Comparison of ENCODE assay signal across 22 cellular contexts in the genomic region with DNA sequence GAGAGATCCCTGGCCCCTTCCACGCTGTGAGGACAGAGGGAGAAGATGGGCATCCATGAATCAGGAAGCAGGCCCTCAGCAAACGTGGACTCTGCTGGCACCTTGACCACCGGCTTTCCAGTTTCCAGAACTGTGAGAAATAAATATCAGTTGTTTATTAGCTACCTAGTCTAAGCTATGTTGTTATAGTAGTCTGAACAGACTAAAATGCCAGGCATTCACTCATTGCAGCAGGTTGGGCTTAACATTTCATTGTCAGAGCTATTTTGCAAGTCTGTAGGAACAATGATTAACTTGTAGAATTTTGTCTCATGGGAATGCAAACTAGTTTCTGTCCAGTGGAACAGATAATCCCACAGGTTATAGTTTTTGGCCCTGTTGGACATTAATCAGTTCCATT. TPM values are rescaled to one million over a fixed set of nuclear protein-coding genes. Genes with fewer than 3 reads are reported as not detected.
DNase-seq lines count a peak whose midpoint lies in the region; ATAC-seq and TF ChIP-seq lines count a peak whose summit lies in the region.
"Had no signal": no experiment of that assay in that cellular context is flagged by ENCODE, and none has a peak within 500 bp of the region (broad histone marks: within the 10 kb centered on the region; RNA-seq: fewer than 3 reads in every experiment).

No MANE protein-coding gene starts in this region.

- no TSS peak for BruUV-seq in Calu3 (replicated peaks; lab: Mats Ljungman, UMichigan)

- CTCF ChIA-PET in Calu3 (lab: Charles Lee), result interaction anchor here (0.7 to 1.4 kb wide), 5 partner anchors 14 to 56 kb away, joined by 3 to 4 read pairs (median 4); no protein-coding TSS in a partner anchor

- H3K27ac ChIP-seq in RWPE2 (ENCODE audit: poor library complexity, severe bottlenecking) (no peak overlapping the region), mesenchymal stem cell (ENCODE audit: low read length, poor library complexity, severe bottlenecking) (peak overlapping the region; percentile 59)
- H3K27ac ChIP-seq: foreskin keratinocyte, hepatocyte had no signal

- no peak for TF ChIP-seq CTCF in Calu3 (IDR thresholded peaks at IDR 0.05; ENCODE audit: unreplicated experiment)
- no peak for TF ChIP-seq CTCF in RWPE2 (IDR thresholded peaks at IDR 0.05; ENCODE audit: poor library complexity, severe bottlenecking)
- TF ChIP-seq CTCF in fibroblast of mammary gland (conservative IDR thresholded peaks at IDR 0.05; ENCODE audit: control insufficient read depth, insufficient read depth, low read depth, low read length), result no peak
- no peak for TF ChIP-seq CTCF in natural killer cell (IDR thresholded peaks at IDR 0.05)
- TF ChIP-seq CTCF in type B pancreatic cell (conservative IDR thresholded peaks at IDR 0.05), result no peak

- H3K36me3 Mint-ChIP-seq in Calu3 (ENCODE audit: insufficient read depth, unreplicated experiment) (no peaks in the 10 kb centered on the region), natural killer cell (no peaks in the 10 kb centered on the region), type B pancreatic cell (no peaks in the 10 kb centered on the region)
- H3K36me3 Mint-ChIP-seq: brain had no signal

- intact Hi-C loops in Calu3 (cut with micrococcal nuclease; ENCODE audit: unreplicated experiment) (no loop called here), natural killer cell (cut with micrococcal nuclease) (no loop called here)

- H3K4me1 ChIP-seq in RWPE2 (ENCODE audit: insufficient read depth, poor library complexity, severe bottlenecking), result peaks cover 20% of the 10 kb centered on the region
- peaks cover 4% of the 10 kb centered on the region for H3K4me1 ChIP-seq in mesenchymal stem cell (ENCODE audit: control insufficient read depth, insufficient read depth, low read depth, low read length)
- H3K4me1 ChIP-seq: foreskin keratinocyte had no signal

- peaks cover 12% of the 10 kb centered on the region for H3K9me3 Mint-ChIP-seq in Calu3 (ENCODE audit: low read depth, unreplicated experiment)
- H3K9me3 Mint-ChIP-seq in natural killer cell, result no peaks in the 10 kb centered on the region
- no peaks in the 10 kb centered on the region for H3K9me3 Mint-ChIP-seq in type B pancreatic cell
- H3K9me3 Mint-ChIP-seq: CD4-positive, alpha-beta T cell had no signal

- no peak overlapping the region for H3K23ac ChIP-seq in mesenchymal stem cell (ENCODE audit: low read length in 2 of 2)

- 84% methylated on average over 3 of the region's 3 CpGs for WGBS in mesenchymal stem cell

- H2AK5ac ChIP-seq in mesenchymal stem cell (ENCODE audit: low read length, severe bottlenecking), result no peak overlapping the region

- no peak overlapping the region for H3K4me2 ChIP-seq in mesenchymal stem cell (ENCODE audit: low read length, poor library complexity, severe bottlenecking)
- H3K4me2 ChIP-seq: hepatocyte had no signal

- H3K9me3 ChIP-seq in RWPE2 (ENCODE audit: severe bottlenecking), result no peaks in the 10 kb centered on the region
- peaks cover 14% of the 10 kb centered on the region for H3K9me3 ChIP-seq in mesenchymal stem cell (ENCODE audit: control insufficient read depth, low read length)

- H3K4me1 Mint-ChIP-seq in Calu3 (ENCODE audit: low read depth, unreplicated experiment), result peaks cover 17% of the 10 kb centered on the region
- peaks cover 0 to 6% of the 10 kb centered on the region in 2 donors for H3K4me1 Mint-ChIP-seq in natural killer cell
- H3K4me1 Mint-ChIP-seq in type B pancreatic cell (ENCODE audit: unreplicated experiment), result peaks cover 3% of the 10 kb centered on the region
- H3K4me1 Mint-ChIP-seq: brain, endodermal cell had no signal

- no peak overlapping the region for H3K4ac ChIP-seq in mesenchymal stem cell (ENCODE audit: low read depth in 1 of 2, low read length in 2 of 2)

- no peak overlapping the region for H2BK120ac ChIP-seq in mesenchymal stem cell (ENCODE audit: low read depth, low read length)

- H3K27ac Mint-ChIP-seq in Calu3 (ENCODE audit: unreplicated experiment), result no peak overlapping the region
- no peak overlapping the region for H3K27ac Mint-ChIP-seq in natural killer cell
- no peak overlapping the region for H3K27ac Mint-ChIP-seq in type B pancreatic cell
- H3K27ac Mint-ChIP-seq: activated naive CD8-positive, alpha-beta T cell treated with anti-CD3 and anti-CD28 coated beads for 36 hours; activated T-helper 1 cell treated with anti-CD3 and anti-CD28 coated beads, Interleukin-12 subunit alpha, Interleukin-12 subunit beta, Interleukin-2, Interleukin-4 antibody, amounts not matched to agents 30 ng/mL and 10 ng/mL and 1 ng/mL, durations not matched to agents 14 hours and 24 hours and 36 hours; brain; CD4-positive, alpha-beta T cell; endodermal cell had no signal

- H2BK12ac ChIP-seq in mesenchymal stem cell (ENCODE audit: low read length in 2 of 2), result no peak overlapping the region

- H3K27me3 ChIP-seq in RWPE2 (ENCODE audit: insufficient read depth, poor library complexity, severe bottlenecking) (no peaks in the 10 kb centered on the region), mesenchymal stem cell (ENCODE audit: control insufficient read depth in 1 of 2, insufficient read depth in 1 of 2, low read length in 2 of 2) (peaks cover 0 to 5% of the 10 kb centered on the region in 2 experiments)
- H3K27me3 ChIP-seq: foreskin keratinocyte, hepatocyte, MG63 had no signal

- peak; percentile 36; the same call in 1 of the 3 replicates for ATAC-seq in RWPE2 (ENCODE audit: low read depth)
- ATAC-seq in GM18498 (IDR thresholded peaks at IDR 0.05; ENCODE audit: unreplicated experiment), result no peak
- no peak for ATAC-seq in natural killer cell
- ATAC-seq: foreskin keratinocyte had no signal

- H3K27me3 Mint-ChIP-seq in Calu3 (ENCODE audit: unreplicated experiment) (no peaks in the 10 kb centered on the region), natural killer cell (ENCODE audit: low read depth in 2 of 2) (peaks cover 0 to 6% of the 10 kb centered on the region in 2 donors), type B pancreatic cell (no peaks in the 10 kb centered on the region)
- H3K27me3 Mint-ChIP-seq: activated naive CD8-positive, alpha-beta T cell treated with anti-CD3 and anti-CD28 coated beads for 36 hours; brain; CD4-positive, alpha-beta T cell had no signal

- no peaks in the 10 kb centered on the region for H3K79me1 ChIP-seq in mesenchymal stem cell (replicated peaks; ENCODE audit: low read length, poor library complexity, severe bottlenecking)

- H3K4me3 ChIP-seq in RWPE2 (ENCODE audit: severe bottlenecking) (no peak overlapping the region), fibroblast of mammary gland (ENCODE audit: control insufficient read depth, low read depth, low read length) (no peak overlapping the region), mesenchymal stem cell (ENCODE audit: insufficient read depth in 1 of 2, low read depth in 1 of 2, low read length in 2 of 2) (no peak overlapping the region)
- H3K4me3 ChIP-seq: hepatocyte, MG63 had no signal

- H2BK15ac ChIP-seq in mesenchymal stem cell (ENCODE audit: low read depth, poor library complexity, severe bottlenecking), result no peak overlapping the region

- H3K4me3 Mint-ChIP-seq in Calu3 (ENCODE audit: low read depth, unreplicated experiment) (no peak overlapping the region), natural killer cell (no peak overlapping the region), type B pancreatic cell (no peak overlapping the region)
- H3K4me3 Mint-ChIP-seq: activated naive CD8-positive, alpha-beta T cell treated with anti-CD3 and anti-CD28 coated beads for 36 hours; activated T-helper 1 cell treated with anti-CD3 and anti-CD28 coated beads, Interleukin-12 subunit alpha, Interleukin-12 subunit beta, Interleukin-2, Interleukin-4 antibody, amounts not matched to agents 30 ng/mL and 10 ng/mL and 1 ng/mL, durations not matched to agents 14 hours and 24 hours and 36 hours; brain; CD4-positive, alpha-beta T cell; endodermal cell had no signal

- DNase-seq in Calu3 (peak; percentile 33), RWPE2 (ENCODE audit: low spot score) (no peak), fibroblast of mammary gland (ENCODE audit: low read depth) (peak; percentile 27), mesenchymal stem cell (no peak), natural killer cell (no peak), type B pancreatic cell (ENCODE audit: extremely low spot score, unreplicated experiment) (no peak), DMS 273 treated with DMSO at 0.1 percent for 48 hours (lab: John Stamatoyannopoulos, UW) (no peak)
- DNase-seq: activated CD4-positive, alpha-beta T cell treated with anti-CD3 and anti-CD28 coated beads for 48 hours; activated naive CD8-positive, alpha-beta T cell treated with anti-CD3 and anti-CD28 coated beads for 36 hours; CD4-positive, alpha-beta T cell; endodermal cell; foreskin keratinocyte; MG63; NCI-H146; NCI-H2171; posterior cingulate gyrus; Right ventricle myocardium superior; stimulated activated naive CD4-positive, alpha-beta T cell treated with Interleukin-2 at 50 U/mL for 16 hours had no signal

- H3K18ac ChIP-seq in mesenchymal stem cell (ENCODE audit: low read depth in 1 of 2, low read length in 2 of 2), result no peak overlapping the region

- no peak overlapping the region for H3K14ac ChIP-seq in mesenchymal stem cell (ENCODE audit: low read length in 2 of 2)

- H3K36me3 ChIP-seq in RWPE2 (ENCODE audit: low read depth) (no peaks in the 10 kb centered on the region), mesenchymal stem cell (ENCODE audit: control insufficient read depth in 1 of 2, insufficient read depth in 2 of 2, low read depth in 1 of 2, low read length in 2 of 2) (no peaks in the 10 kb centered on the region)
- H3K36me3 ChIP-seq: MG63 had no signal

- no peak overlapping the region for H4K91ac ChIP-seq in mesenchymal stem cell (ENCODE audit: low read length)

- no peak overlapping the region for H2AFZ ChIP-seq in mesenchymal stem cell (ENCODE audit: low read depth, low read length)
- H2AFZ ChIP-seq: hepatocyte had no signal

- no peak overlapping the region for H2BK5ac ChIP-seq in mesenchymal stem cell (ENCODE audit: low read depth, low read length, poor library complexity, severe bottlenecking)

- no peak overlapping the region for H3K9ac ChIP-seq in mesenchymal stem cell (ENCODE audit: low read length)

- H4K8ac ChIP-seq in mesenchymal stem cell (ENCODE audit: low read length), result no peak overlapping the region

RNA-seq across cellular contexts. Expression of a gene that starts 24.8 kb away (rescaled TPM):
- total RNA-seq in Calu3 (2022) (17.0 and 25.3 TPM in 2 replicates), natural killer cell (1 to 10 TPM; 2.2 to 8.7 (median 5.1) TPM), type B pancreatic cell (ENCODE audit: low replicate concordance) (16.1 and 20.1 TPM in 2 replicates)
- 10.0 TPM for polyA plus RNA-seq in mesenchymal stem cell (2013, experiment 1 of 2)
- 10.1 TPM for polyA plus RNA-seq in mesenchymal stem cell (2013, experiment 2 of 2)

Comparison
In these comparisons a context has a peak if more than half of its experiments do, and no peak if none do; other contexts are left out.
1. DNase-seq: peak in Calu3 (single experiment) and fibroblast of mammary gland (single experiment); none in RWPE2 (single experiment), mesenchymal stem cell (single experiment), natural killer cell (single experiment), type B pancreatic cell (single experiment) and DMS 273 treated with DMSO at 0.1 percent for 48 hours (single experiment).